In the genomic region with DNA sequence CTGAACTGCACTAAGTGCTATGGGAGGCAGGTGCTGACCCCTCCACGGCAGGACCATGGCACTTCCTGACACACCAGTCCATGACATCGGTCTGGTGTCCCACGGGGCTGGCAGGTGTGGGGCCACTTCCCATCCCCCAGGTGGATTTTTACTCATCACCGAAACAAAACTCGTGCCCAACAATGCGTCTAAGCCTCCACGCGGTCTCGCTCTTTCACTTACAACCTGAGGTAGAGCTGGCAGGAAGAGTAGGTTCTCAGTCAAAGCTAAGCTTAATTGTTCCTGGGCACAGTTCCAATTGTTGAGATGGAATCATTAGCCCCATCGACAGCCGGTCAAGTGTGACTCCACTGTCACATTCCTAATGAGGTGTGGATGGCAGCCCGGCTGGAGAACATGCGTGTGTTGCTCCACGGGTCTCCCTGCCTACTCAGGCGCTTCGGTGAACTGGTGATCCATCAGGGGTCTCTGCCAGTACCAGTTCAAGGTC, we compare ENCODE assay signal across 15 cellular contexts. TPM values are rescaled to one million over a fixed set of nuclear protein-coding genes. Genes with fewer than 3 reads are reported as not detected.
DNase-seq lines count a peak whose midpoint lies in the region; ATAC-seq and TF ChIP-seq lines count a peak whose summit lies in the region.
"Had no signal": no experiment of that assay in that cellular context is flagged by ENCODE, and none has a peak within 500 bp of the region (broad histone marks: within the 10 kb centered on the region; RNA-seq: fewer than 3 reads in every experiment).

No MANE protein-coding gene starts in this region.

- H3K9me2 ChIP-seq in GM23338 (ENCODE audit: insufficient read depth) = no peaks in the 10 kb centered on the region

- H3K27me3 ChIP-seq in right cardiac atrium (ENCODE audit: control insufficient read depth, insufficient read depth) (no peaks in the 10 kb centered on the region), GM23338 (ENCODE audit: insufficient read depth) (no peaks in the 10 kb centered on the region)
- H3K27me3 ChIP-seq: ascending aorta, BLaER1, esophagus muscularis mucosa had no signal

- no peaks in the 10 kb centered on the region for H3K9me3 ChIP-seq in right cardiac atrium (ENCODE audit: control insufficient read depth, low read length)
- H3K9me3 ChIP-seq: ascending aorta, BLaER1, esophagus muscularis mucosa had no signal

- H3K27ac Mint-ChIP-seq in GM23338 = no peak overlapping the region
- no peak overlapping the region for H3K27ac Mint-ChIP-seq in activated T-helper 1 cell treated with anti-CD3 and anti-CD28 coated beads, Interleukin-12 subunit alpha, Interleukin-12 subunit beta, Interleukin-2, Interleukin-4 antibody, amounts not matched to agents 30 ng/mL and 10 ng/mL and 1 ng/mL, durations not matched to agents 14 hours and 24 hours and 36 hours
- H3K27ac Mint-ChIP-seq: T-helper 2 cell treated with Interferon-gamma antibody and Interleukin-4, amounts not matched to agents 5 μg/mL and 100 μg/mL, for 36 hours had no signal

- H3K36me3 ChIP-seq in GM23338 (ENCODE audit: insufficient read depth) = no peaks in the 10 kb centered on the region

- no peak overlapping the region for H3K4me3 ChIP-seq in right cardiac atrium (ENCODE audit: low read length)
- no peak overlapping the region for H3K4me3 ChIP-seq in GM23338
- H3K4me3 ChIP-seq: ascending aorta, BLaER1, esophagus muscularis mucosa had no signal

- no peaks in the 10 kb centered on the region for H3K79me2 ChIP-seq in GM23338 (replicated peaks; ENCODE audit: insufficient read depth)

- no peak for TF ChIP-seq CTCF in GM23338 (conservative IDR thresholded peaks at IDR 0.05; ENCODE audit: low read depth in 2 of 2)

- no peak overlapping the region for H2AFZ ChIP-seq in GM23338

- H3K9me3 Mint-ChIP-seq in GM23338 = no peaks in the 10 kb centered on the region
- no peaks in the 10 kb centered on the region for H3K9me3 Mint-ChIP-seq in activated T-helper 1 cell treated with anti-CD3 and anti-CD28 coated beads, Interleukin-12 subunit alpha, Interleukin-12 subunit beta, Interleukin-2, Interleukin-4 antibody, amounts not matched to agents 30 ng/mL and 10 ng/mL and 1 ng/mL, durations not matched to agents 14 hours and 24 hours and 36 hours
- H3K9me3 Mint-ChIP-seq: naive thymus-derived CD8-positive, alpha-beta T cell; stimulated activated naive B cell treated with anti-CD40 and anti-IgM and Interleukin-4, amounts not matched to agents 10 μg/mL and 1 μg/mL and 100 μg/mL, for 72 hours; T-helper 2 cell treated with Interferon-gamma antibody and Interleukin-4, amounts not matched to agents 5 μg/mL and 100 μg/mL, for 36 hours had no signal

- no peaks in the 10 kb centered on the region; the same call in 1 of the 3 replicates for H3K4me1 Mint-ChIP-seq in GM23338
- no peaks in the 10 kb centered on the region for H3K4me1 Mint-ChIP-seq in activated T-helper 1 cell treated with anti-CD3 and anti-CD28 coated beads, Interleukin-12 subunit alpha, Interleukin-12 subunit beta, Interleukin-2, Interleukin-4 antibody, amounts not matched to agents 30 ng/mL and 10 ng/mL and 1 ng/mL, durations not matched to agents 14 hours and 24 hours and 36 hours (ENCODE audit: low read depth)

- H3F3A ChIP-seq in GM23338 (replicated peaks; ENCODE audit: low read depth) = no peaks in the 10 kb centered on the region

- WGBS in right cardiac atrium = 65% methylated on average over 16 of the region's 16 CpGs

- H3K27me3 Mint-ChIP-seq in GM23338 (ENCODE audit: insufficient read depth, low read depth, poor library complexity) = peaks cover 1% of the 10 kb centered on the region
- H3K27me3 Mint-ChIP-seq in activated T-helper 1 cell treated with anti-CD3 and anti-CD28 coated beads, Interleukin-12 subunit alpha, Interleukin-12 subunit beta, Interleukin-2, Interleukin-4 antibody, amounts not matched to agents 30 ng/mL and 10 ng/mL and 1 ng/mL, durations not matched to agents 14 hours and 24 hours and 36 hours (ENCODE audit: insufficient read depth) = no peaks in the 10 kb centered on the region
- H3K27me3 Mint-ChIP-seq: naive thymus-derived CD8-positive, alpha-beta T cell; stimulated activated naive B cell treated with anti-CD40 and anti-IgM and Interleukin-4, amounts not matched to agents 10 μg/mL and 1 μg/mL and 100 μg/mL, for 72 hours had no signal

- H4K20me1 ChIP-seq in GM23338 (replicated peaks; ENCODE audit: insufficient read depth) = peaks cover 2% of the 10 kb centered on the region; the same call in 1 of the 2 replicates
- H4K20me1 ChIP-seq: BLaER1 had no signal

- ATAC-seq in right cardiac atrium (peak; percentile 82 to 85), HG03565 (IDR thresholded peaks at IDR 0.05; ENCODE audit: unreplicated experiment) (no peak), GM19324 (IDR thresholded peaks at IDR 0.05; ENCODE audit: low FRiP score, unreplicated experiment) (no peak), GM23338 (no peak)
- ATAC-seq: naive thymus-derived CD8-positive, alpha-beta T cell had no signal

- H3K4me1 ChIP-seq in right cardiac atrium (ENCODE audit: control insufficient read depth, insufficient read depth, low read length) (no peaks in the 10 kb centered on the region), GM23338 (ENCODE audit: insufficient read depth) (no peaks in the 10 kb centered on the region)
- H3K4me1 ChIP-seq: ascending aorta, BLaER1 had no signal

- H3K4me3 Mint-ChIP-seq in GM23338 = no peak overlapping the region
- H3K4me3 Mint-ChIP-seq in activated T-helper 1 cell treated with anti-CD3 and anti-CD28 coated beads, Interleukin-12 subunit alpha, Interleukin-12 subunit beta, Interleukin-2, Interleukin-4 antibody, amounts not matched to agents 30 ng/mL and 10 ng/mL and 1 ng/mL, durations not matched to agents 14 hours and 24 hours and 36 hours = no peak overlapping the region
- H3K4me3 Mint-ChIP-seq: naive thymus-derived CD8-positive, alpha-beta T cell; stimulated activated naive B cell treated with anti-CD40 and anti-IgM and Interleukin-4, amounts not matched to agents 10 μg/mL and 1 μg/mL and 100 μg/mL, for 72 hours; T-helper 2 cell treated with Interferon-gamma antibody and Interleukin-4, amounts not matched to agents 5 μg/mL and 100 μg/mL, for 36 hours had no signal

- H3K27ac ChIP-seq in right cardiac atrium (ENCODE audit: low read length) (no peak overlapping the region), GM23338 (ENCODE audit: low read depth) (no peak overlapping the region)
- H3K27ac ChIP-seq: ascending aorta, BLaER1, esophagus muscularis mucosa had no signal

- DNase-seq in DMS153 (lab: John Stamatoyannopoulos, UW) = peak; percentile 88
- peak; percentile 89 to 99 (median 98) for DNase-seq in NCI-H1417 (lab: John Stamatoyannopoulos, UW)
- DNase-seq in NCI-H524 treated with DMSO at 0.1 percent for 48 hours (lab: John Stamatoyannopoulos, UW) = peak; percentile 96
- DNase-seq in right cardiac atrium = peak in 1 of 3 donors; percentile 67
- no peak for DNase-seq in GM23338 (ENCODE audit: low spot score)
- DNase-seq in activated T-helper 1 cell treated with anti-CD3 and anti-CD28 coated beads, Interleukin-12 subunit alpha, Interleukin-12 subunit beta, Interleukin-2, Interleukin-4 antibody, amounts not matched to agents 30 ng/mL and 10 ng/mL and 1 ng/mL, durations not matched to agents 14 hours and 24 hours and 36 hours (ENCODE audit: low spot score) = no peak
- DNase-seq: naive thymus-derived CD8-positive, alpha-beta T cell; NK-92 treated with Interleukin-12 subunit alpha and Interleukin-12 subunit beta, amount 100 ng/mL, for 24 hours; stimulated activated naive B cell treated with anti-CD40 and anti-IgM and Interleukin-4, amounts not matched to agents 10 μg/mL and 1 μg/mL and 100 μg/mL, for 72 hours had no signal

- intact Hi-C loops in right cardiac atrium (cut with DNase I) = no loop called here
- intact Hi-C loops in activated T-helper 1 cell treated with anti-CD3 and anti-CD28 coated beads, Interleukin-12 subunit alpha, Interleukin-12 subunit beta, Interleukin-2, Interleukin-4 antibody, amounts not matched to agents 30 ng/mL and 10 ng/mL and 1 ng/mL, durations not matched to agents 14 hours and 24 hours and 36 hours (cut with micrococcal nuclease) = no loop called here

- H3K36me3 Mint-ChIP-seq in GM23338 (ENCODE audit: low read depth) = peaks cover 3% of the 10 kb centered on the region; the same call in 1 of the 3 replicates
- peaks cover 29% of the 10 kb centered on the region for H3K36me3 Mint-ChIP-seq in activated T-helper 1 cell treated with anti-CD3 and anti-CD28 coated beads, Interleukin-12 subunit alpha, Interleukin-12 subunit beta, Interleukin-2, Interleukin-4 antibody, amounts not matched to agents 30 ng/mL and 10 ng/mL and 1 ng/mL, durations not matched to agents 14 hours and 24 hours and 36 hours (ENCODE audit: low read depth)

- no peak overlapping the region for H3K4me2 ChIP-seq in GM23338
- H3K4me2 ChIP-seq: BLaER1 had no signal

TF ChIP-seq in GM23338, 12 proteins besides CTCF, POLR2A, EP300 and RAD21 (continues in another document):
- no peak for TF ChIP-seq JUNB (IDR thresholded peaks at IDR 0.05; ENCODE audit: unreplicated experiment)
- TF ChIP-seq EZH2phosphoT487 (IDR thresholded peaks at IDR 0.05; ENCODE audit: unreplicated experiment) = no peak
- TF ChIP-seq EZH2 (IDR thresholded peaks at IDR 0.05; ENCODE audit: low read depth, unreplicated experiment) = no peak
- no peak for TF ChIP-seq CREB1 (CRISPR knock-in tag; IDR thresholded peaks at IDR 0.05; ENCODE audit: low read depth)
- TF ChIP-seq, protein P1, sequence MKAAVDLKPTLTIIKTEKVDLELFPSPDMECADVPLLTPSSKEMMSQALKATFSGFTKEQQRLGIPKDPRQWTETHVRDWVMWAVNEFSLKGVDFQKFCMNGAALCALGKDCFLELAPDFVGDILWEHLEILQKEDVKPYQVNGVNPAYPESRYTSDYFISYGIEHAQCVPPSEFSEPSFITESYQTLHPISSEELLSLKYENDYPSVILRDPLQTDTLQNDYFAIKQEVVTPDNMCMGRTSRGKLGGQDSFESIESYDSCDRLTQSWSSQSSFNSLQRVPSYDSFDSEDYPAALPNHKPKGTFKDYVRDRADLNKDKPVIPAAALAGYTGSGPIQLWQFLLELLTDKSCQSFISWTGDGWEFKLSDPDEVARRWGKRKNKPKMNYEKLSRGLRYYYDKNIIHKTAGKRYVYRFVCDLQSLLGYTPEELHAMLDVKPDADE (IDR thresholded peaks at IDR 0.05) = no peak
- TF ChIP-seq STAT1 (IDR thresholded peaks at IDR 0.05; ENCODE audit: unreplicated experiment) = no peak

RNA-seq across cellular contexts. Expression of a gene that starts 52.2 kb away (rescaled TPM):
- total RNA-seq in right cardiac atrium = 1 to 10 TPM; 5.0 to 8.6 (median 7.1) TPM
- 2.1 TPM for polyA plus RNA-seq in right cardiac atrium
- total RNA-seq in GM23338 (2014; rRNA removed; shearing (Covaris generic)) = 10.0 and 10.5 TPM in 2 replicates
- polyA plus RNA-seq in GM23338 (2016; fragmentation: Nextera tagmentation; extraction: Ambion mirVana) = 1.9 and 2.1 TPM in 2 replicates
- 43.7 and 44.7 TPM in 2 replicates for total RNA-seq in activated T-helper 1 cell treated with anti-CD3 and anti-CD28 coated beads, Interleukin-12 subunit alpha, Interleukin-12 subunit beta, Interleukin-2, Interleukin-4 antibody, amounts not matched to agents 30 ng/mL and 10 ng/mL and 1 ng/mL, durations not matched to agents 14 hours and 24 hours and 36 hours

Comparison
In these comparisons a context has a peak if more than half of its experiments do, and no peak if none do; other contexts are left out.
1. DNase-seq: peak in DMS153 (single experiment), NCI-H1417 (3 of 3) and NCI-H524 treated with DMSO at 0.1 percent for 48 hours (single experiment); none in GM23338 (single experiment) and activated T-helper 1 cell treated with anti-CD3 and anti-CD28 coated beads, Interleukin-12 subunit alpha, Interleukin-12 subunit beta, Interleukin-2, Interleukin-4 antibody, amounts not matched to agents 30 ng/mL and 10 ng/mL and 1 ng/mL, durations not matched to agents 14 hours and 24 hours and 36 hours (single experiment).
2. ATAC-seq: peak in right cardiac atrium (2 of 2); none in HG03565 (single experiment), GM19324 (single experiment) and GM23338 (single experiment).